Comparison of ENCODE assay signal across 2 cellular contexts in genomic region chr6:139547082-139547776, GRCh38.
TF ChIP-seq lines count a peak whose summit lies in the region.

No MANE protein-coding gene starts in this region.

TF ChIP-seq in IMR-90, 13 proteins besides CTCF, POLR2A, EP300 and RAD21:
- TF ChIP-seq, protein P1, sequence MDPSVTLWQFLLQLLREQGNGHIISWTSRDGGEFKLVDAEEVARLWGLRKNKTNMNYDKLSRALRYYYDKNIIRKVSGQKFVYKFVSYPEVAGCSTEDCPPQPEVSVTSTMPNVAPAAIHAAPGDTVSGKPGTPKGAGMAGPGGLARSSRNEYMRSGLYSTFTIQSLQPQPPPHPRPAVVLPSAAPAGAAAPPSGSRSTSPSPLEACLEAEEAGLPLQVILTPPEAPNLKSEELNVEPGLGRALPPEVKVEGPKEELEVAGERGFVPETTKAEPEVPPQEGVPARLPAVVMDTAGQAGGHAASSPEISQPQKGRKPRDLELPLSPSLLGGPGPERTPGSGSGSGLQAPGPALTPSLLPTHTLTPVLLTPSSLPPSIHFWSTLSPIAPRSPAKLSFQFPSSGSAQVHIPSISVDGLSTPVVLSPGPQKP (IDR thresholded peaks at IDR 0.05; ENCODE audit: borderline replicate concordance, low read depth, low read length), result no peak
- TF ChIP-seq RCOR1 (IDR thresholded peaks at IDR 0.05; ENCODE audit: insufficient replicate concordance, low read length), result no peak
- no peak for TF ChIP-seq CHD1 (IDR thresholded peaks at IDR 0.05; ENCODE audit: low read depth, low read length)
- no peak for TF ChIP-seq BHLHE40 (IDR thresholded peaks at IDR 0.05; ENCODE audit: low read depth, low read length)

TF ChIP-seq in K562, 482 proteins besides CTCF, POLR2A, EP300 and RAD21:
- TF ChIP-seq FOXM1 (IDR thresholded peaks at IDR 0.05; ENCODE audit: low read depth) (peak; percentile 49; the same call in 1 of the 2 replicates), FOXM1 (CRISPR knock-in tag; IDR thresholded peaks at IDR 0.05; ENCODE audit: low read depth) (no peak), NFIC (IDR thresholded peaks at IDR 0.05) (no peak), NFATC3 (IDR thresholded peaks at IDR 0.05) (no peak), GATAD2B (IDR thresholded peaks at IDR 0.05; ENCODE audit: borderline replicate concordance) (0 out of 2 replicates have a peak, but pooled peaks have one; percentile 0)
TF ChIP-seq in K562: peak in this region for 2.
